In the genomic region with DNA sequence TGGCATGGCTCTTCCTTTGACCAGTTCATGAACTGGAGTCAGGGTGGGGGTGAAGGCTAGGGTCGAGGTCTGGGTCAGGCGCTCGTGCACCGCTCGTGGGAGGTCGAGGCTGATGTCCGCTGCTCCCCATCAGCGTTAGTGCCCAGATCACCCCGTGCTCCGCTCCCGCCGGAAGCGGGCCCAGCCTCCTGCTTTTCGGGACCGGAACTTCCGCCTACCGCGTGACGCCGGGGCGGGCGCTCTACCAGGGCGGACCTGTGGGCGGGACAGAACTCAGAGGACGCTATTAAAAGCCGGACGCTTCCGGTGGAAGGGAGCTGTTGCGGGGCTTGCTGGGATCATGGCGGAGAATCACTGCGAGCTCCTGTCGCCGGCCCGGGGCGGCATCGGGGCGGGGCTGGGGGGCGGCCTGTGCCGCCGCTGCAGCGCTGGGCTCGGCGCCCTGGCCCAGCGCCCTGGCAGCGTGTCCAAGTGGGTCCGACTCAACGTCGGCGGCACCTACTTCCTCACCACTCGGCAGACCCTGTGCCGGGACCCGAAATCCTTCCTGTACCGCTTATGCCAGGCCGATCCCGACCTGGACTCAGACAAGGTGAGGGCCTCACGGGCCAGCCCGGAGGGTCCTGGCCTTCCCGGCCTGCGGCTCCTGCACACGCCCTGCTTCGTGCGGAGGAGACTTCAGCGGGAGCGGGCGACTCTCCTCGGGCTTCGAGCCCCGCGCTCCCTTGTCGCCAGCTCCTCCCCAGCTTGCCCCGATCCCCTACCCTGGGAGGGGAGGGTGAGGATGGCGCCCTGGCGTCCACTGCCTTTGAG, we compare ENCODE assay signal across 1 cellular context.
TF ChIP-seq lines count a peak whose summit lies in the region.

A gene with protein sequence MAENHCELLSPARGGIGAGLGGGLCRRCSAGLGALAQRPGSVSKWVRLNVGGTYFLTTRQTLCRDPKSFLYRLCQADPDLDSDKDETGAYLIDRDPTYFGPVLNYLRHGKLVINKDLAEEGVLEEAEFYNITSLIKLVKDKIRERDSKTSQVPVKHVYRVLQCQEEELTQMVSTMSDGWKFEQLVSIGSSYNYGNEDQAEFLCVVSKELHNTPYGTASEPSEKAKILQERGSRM (plus strand): TSS at position 315 of the 813 bp plus-strand sequence. CDS start 26 bp downstream, at position 341.

TF ChIP-seq in HEK293, 187 proteins besides CTCF, POLR2A, EP300 and RAD21 (continued from another document and continues in another):
- TF ChIP-seq, protein P1, sequence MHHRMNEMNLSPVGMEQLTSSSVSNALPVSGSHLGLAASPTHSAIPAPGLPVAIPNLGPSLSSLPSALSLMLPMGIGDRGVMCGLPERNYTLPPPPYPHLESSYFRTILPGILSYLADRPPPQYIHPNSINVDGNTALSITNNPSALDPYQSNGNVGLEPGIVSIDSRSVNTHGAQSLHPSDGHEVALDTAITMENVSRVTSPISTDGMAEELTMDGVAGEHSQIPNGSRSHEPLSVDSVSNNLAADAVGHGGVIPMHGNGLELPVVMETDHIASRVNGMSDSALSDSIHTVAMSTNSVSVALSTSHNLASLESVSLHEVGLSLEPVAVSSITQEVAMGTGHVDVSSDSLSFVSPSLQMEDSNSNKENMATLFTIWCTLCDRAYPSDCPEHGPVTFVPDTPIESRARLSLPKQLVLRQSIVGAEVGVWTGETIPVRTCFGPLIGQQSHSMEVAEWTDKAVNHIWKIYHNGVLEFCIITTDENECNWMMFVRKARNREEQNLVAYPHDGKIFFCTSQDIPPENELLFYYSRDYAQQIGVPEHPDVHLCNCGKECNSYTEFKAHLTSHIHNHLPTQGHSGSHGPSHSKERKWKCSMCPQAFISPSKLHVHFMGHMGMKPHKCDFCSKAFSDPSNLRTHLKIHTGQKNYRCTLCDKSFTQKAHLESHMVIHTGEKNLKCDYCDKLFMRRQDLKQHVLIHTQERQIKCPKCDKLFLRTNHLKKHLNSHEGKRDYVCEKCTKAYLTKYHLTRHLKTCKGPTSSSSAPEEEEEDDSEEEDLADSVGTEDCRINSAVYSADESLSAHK (tag by site-specific recombination; IDR thresholded peaks at IDR 0.05): peak; percentile 64; the same call in 1 of the 2 replicates
- TF ChIP-seq, protein P2, sequence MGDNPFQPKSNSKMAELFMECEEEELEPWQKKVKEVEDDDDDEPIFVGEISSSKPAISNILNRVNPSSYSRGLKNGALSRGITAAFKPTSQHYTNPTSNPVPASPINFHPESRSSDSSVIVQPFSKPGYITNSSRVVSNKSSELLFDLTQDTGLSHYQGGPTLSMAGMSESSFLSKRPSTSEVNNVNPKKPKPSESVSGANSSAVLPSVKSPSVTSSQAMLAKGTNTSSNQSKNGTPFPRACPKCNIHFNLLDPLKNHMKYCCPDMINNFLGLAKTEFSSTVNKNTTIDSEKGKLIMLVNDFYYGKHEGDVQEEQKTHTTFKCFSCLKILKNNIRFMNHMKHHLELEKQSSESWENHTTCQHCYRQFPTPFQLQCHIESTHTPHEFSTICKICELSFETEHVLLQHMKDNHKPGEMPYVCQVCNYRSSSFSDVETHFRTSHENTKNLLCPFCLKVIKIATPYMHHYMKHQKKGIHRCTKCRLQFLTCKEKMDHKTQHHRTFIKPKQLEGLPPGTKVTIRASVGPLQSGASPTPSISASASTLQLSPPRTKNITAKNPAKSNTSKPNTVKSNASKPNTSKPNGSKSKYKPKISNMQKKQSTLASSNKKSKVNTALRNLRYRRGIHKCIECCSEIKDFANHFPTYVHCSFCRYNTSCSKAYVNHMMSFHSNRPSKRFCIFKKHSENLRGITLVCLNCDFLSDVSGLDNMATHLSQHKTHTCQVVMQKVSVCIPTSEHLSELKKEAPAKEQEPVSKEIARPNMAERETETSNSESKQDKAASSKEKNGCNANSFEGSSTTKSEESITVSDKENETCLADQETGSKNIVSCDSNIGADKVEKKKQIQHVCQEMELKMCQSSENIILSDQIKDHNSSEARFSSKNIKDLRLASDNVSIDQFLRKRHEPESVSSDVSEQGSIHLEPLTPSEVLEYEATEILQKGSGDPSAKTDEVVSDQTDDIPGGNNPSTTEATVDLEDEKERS (tag by site-specific recombination; IDR thresholded peaks at IDR 0.05): no peak
- TF ChIP-seq ZNF133 (tag by site-specific recombination; IDR thresholded peaks at IDR 0.05) (no peak), ZNF670 (tag by site-specific recombination; IDR thresholded peaks at IDR 0.05; ENCODE audit: low read depth) (no peak), MZF1 (tag by site-specific recombination; IDR thresholded peaks at IDR 0.05; ENCODE audit: borderline replicate concordance) (peak; percentile 24; the same call in 1 of the 2 replicates), ZNF555 (tag by site-specific recombination; conservative IDR thresholded peaks at IDR 0.05) (no peak), ZNF776 (tag by site-specific recombination; IDR thresholded peaks at IDR 0.05; ENCODE audit: borderline replicate concordance) (no peak), ZNF501 (tag by site-specific recombination; IDR thresholded peaks at IDR 0.05) (peak; percentile 92), ZFHX2 (tag by site-specific recombination; conservative IDR thresholded peaks at IDR 0.05) (peak; percentile 96), ZBTB7A (tag by site-specific recombination; IDR thresholded peaks at IDR 0.05; ENCODE audit: low read depth) (peak; percentile 79), ZNF16 (tag by site-specific recombination; IDR thresholded peaks at IDR 0.05; ENCODE audit: low read depth) (no peak), GLIS2 (tag by site-specific recombination; IDR thresholded peaks at IDR 0.05) (peak; percentile 42; the same call in 1 of the 2 replicates), HOXC10 (CRISPR knock-in tag; IDR thresholded peaks at IDR 0.05) (no peak), ZNF23 (tag by site-specific recombination; IDR thresholded peaks at IDR 0.05; ENCODE audit: borderline replicate concordance) (no peak), ZNF660 (tag by site-specific recombination; IDR thresholded peaks at IDR 0.05) (peak; percentile 98), ZBTB1 (tag by site-specific recombination; IDR thresholded peaks at IDR 0.05) (peak; percentile 97), ZNF221 (tag by site-specific recombination; IDR thresholded peaks at IDR 0.05; ENCODE audit: borderline replicate concordance) (no peak), REPIN1 (tag by site-specific recombination; IDR thresholded peaks at IDR 0.05; ENCODE audit: low read depth) (no peak), ZFP41 (tag by site-specific recombination; IDR thresholded peaks at IDR 0.05; ENCODE audit: borderline replicate concordance) (no peak), ZSCAN30 (tag by site-specific recombination; IDR thresholded peaks at IDR 0.05) (peak; percentile 96), ZNF521 (tag by site-specific recombination; IDR thresholded peaks at IDR 0.05) (no peak), GFI1B (tag by site-specific recombination; IDR thresholded peaks at IDR 0.05) (peak; percentile 57; the same call in 1 of the 2 replicates), ZNF311 (tag by site-specific recombination; IDR thresholded peaks at IDR 0.05; ENCODE audit: borderline replicate concordance) (no peak), FEZF1 (tag by site-specific recombination; IDR thresholded peaks at IDR 0.05) (peak; percentile 33; the same call in 1 of the 2 replicates), KLF9 (tag by site-specific recombination; IDR thresholded peaks at IDR 0.05; ENCODE audit: low read depth) (peak; percentile 95), ZNF114 (tag by site-specific recombination; IDR thresholded peaks at IDR 0.05) (no peak), ZNF202 (tag by site-specific recombination; IDR thresholded peaks at IDR 0.05; ENCODE audit: borderline replicate concordance) (no peak), ZNF24 (tag by site-specific recombination; IDR thresholded peaks at IDR 0.05) (peak; percentile 92), KLF7 (tag by site-specific recombination; IDR thresholded peaks at IDR 0.05; ENCODE audit: borderline replicate concordance) (peak; percentile 93), ZNF843 (tag by site-specific recombination; IDR thresholded peaks at IDR 0.05) (peak; percentile 57; the same call in 1 of the 2 replicates), ZNF184 (tag by site-specific recombination; IDR thresholded peaks at IDR 0.05) (peak; percentile 35; the same call in 1 of the 2 replicates), KLF10 (tag by site-specific recombination; IDR thresholded peaks at IDR 0.05) (peak; percentile 94), ZNF391 (tag by site-specific recombination; IDR thresholded peaks at IDR 0.05; ENCODE audit: borderline replicate concordance, low read depth) (no peak; the same call in 1 of the 2 replicates), ZNF654 (tag by site-specific recombination; IDR thresholded peaks at IDR 0.05; ENCODE audit: low read depth) (no peak)
- TF ChIP-seq, protein P3, sequence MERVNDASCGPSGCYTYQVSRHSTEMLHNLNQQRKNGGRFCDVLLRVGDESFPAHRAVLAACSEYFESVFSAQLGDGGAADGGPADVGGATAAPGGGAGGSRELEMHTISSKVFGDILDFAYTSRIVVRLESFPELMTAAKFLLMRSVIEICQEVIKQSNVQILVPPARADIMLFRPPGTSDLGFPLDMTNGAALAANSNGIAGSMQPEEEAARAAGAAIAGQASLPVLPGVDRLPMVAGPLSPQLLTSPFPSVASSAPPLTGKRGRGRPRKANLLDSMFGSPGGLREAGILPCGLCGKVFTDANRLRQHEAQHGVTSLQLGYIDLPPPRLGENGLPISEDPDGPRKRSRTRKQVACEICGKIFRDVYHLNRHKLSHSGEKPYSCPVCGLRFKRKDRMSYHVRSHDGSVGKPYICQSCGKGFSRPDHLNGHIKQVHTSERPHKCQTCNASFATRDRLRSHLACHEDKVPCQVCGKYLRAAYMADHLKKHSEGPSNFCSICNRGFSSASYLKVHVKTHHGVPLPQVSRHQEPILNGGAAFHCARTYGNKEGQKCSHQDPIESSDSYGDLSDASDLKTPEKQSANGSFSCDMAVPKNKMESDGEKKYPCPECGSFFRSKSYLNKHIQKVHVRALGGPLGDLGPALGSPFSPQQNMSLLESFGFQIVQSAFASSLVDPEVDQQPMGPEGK (tag by site-specific recombination; IDR thresholded peaks at IDR 0.05): peak; percentile 71; the same call in 1 of the 2 replicates
- TF ChIP-seq, protein P4, sequence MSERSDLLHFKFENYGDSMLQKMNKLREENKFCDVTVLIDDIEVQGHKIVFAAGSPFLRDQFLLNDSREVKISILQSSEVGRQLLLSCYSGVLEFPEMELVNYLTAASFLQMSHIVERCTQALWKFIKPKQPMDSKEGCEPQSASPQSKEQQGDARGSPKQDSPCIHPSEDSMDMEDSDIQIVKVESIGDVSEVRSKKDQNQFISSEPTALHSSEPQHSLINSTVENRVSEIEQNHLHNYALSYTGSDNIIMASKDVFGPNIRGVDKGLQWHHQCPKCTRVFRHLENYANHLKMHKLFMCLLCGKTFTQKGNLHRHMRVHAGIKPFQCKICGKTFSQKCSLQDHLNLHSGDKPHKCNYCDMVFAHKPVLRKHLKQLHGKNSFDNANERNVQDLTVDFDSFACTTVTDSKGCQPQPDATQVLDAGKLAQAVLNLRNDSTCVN (tag by site-specific recombination; optimal IDR thresholded peaks at IDR 0.05): peak; percentile 64
- TF ChIP-seq, protein P5, sequence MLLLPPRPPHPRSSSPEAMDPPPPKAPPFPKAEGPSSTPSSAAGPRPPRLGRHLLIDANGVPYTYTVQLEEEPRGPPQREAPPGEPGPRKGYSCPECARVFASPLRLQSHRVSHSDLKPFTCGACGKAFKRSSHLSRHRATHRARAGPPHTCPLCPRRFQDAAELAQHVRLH (tag by site-specific recombination; IDR thresholded peaks at IDR 0.05): peak; percentile 100
- TF ChIP-seq, protein P6, sequence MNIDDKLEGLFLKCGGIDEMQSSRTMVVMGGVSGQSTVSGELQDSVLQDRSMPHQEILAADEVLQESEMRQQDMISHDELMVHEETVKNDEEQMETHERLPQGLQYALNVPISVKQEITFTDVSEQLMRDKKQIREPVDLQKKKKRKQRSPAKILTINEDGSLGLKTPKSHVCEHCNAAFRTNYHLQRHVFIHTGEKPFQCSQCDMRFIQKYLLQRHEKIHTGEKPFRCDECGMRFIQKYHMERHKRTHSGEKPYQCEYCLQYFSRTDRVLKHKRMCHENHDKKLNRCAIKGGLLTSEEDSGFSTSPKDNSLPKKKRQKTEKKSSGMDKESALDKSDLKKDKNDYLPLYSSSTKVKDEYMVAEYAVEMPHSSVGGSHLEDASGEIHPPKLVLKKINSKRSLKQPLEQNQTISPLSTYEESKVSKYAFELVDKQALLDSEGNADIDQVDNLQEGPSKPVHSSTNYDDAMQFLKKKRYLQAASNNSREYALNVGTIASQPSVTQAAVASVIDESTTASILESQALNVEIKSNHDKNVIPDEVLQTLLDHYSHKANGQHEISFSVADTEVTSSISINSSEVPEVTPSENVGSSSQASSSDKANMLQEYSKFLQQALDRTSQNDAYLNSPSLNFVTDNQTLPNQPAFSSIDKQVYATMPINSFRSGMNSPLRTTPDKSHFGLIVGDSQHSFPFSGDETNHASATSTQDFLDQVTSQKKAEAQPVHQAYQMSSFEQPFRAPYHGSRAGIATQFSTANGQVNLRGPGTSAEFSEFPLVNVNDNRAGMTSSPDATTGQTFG (tag by site-specific recombination; IDR thresholded peaks at IDR 0.05; ENCODE audit: borderline replicate concordance): no peak; the same call in 1 of the 2 replicates
- TF ChIP-seq, protein P7, sequence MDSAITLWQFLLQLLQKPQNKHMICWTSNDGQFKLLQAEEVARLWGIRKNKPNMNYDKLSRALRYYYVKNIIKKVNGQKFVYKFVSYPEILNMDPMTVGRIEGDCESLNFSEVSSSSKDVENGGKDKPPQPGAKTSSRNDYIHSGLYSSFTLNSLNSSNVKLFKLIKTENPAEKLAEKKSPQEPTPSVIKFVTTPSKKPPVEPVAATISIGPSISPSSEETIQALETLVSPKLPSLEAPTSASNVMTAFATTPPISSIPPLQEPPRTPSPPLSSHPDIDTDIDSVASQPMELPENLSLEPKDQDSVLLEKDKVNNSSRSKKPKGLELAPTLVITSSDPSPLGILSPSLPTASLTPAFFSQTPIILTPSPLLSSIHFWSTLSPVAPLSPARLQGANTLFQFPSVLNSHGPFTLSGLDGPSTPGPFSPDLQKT (IDR thresholded peaks at IDR 0.05; ENCODE audit: borderline replicate concordance, low read depth, low read length): peak; percentile 60; the same call in 1 of the 2 replicates
- TF ChIP-seq, protein P8, sequence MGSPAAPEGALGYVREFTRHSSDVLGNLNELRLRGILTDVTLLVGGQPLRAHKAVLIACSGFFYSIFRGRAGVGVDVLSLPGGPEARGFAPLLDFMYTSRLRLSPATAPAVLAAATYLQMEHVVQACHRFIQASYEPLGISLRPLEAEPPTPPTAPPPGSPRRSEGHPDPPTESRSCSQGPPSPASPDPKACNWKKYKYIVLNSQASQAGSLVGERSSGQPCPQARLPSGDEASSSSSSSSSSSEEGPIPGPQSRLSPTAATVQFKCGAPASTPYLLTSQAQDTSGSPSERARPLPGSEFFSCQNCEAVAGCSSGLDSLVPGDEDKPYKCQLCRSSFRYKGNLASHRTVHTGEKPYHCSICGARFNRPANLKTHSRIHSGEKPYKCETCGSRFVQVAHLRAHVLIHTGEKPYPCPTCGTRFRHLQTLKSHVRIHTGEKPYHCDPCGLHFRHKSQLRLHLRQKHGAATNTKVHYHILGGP (tag by site-specific recombination; IDR thresholded peaks at IDR 0.05): 0 out of 2 replicates have a peak, but pooled peaks have one; percentile 7
- TF ChIP-seq, protein P9, sequence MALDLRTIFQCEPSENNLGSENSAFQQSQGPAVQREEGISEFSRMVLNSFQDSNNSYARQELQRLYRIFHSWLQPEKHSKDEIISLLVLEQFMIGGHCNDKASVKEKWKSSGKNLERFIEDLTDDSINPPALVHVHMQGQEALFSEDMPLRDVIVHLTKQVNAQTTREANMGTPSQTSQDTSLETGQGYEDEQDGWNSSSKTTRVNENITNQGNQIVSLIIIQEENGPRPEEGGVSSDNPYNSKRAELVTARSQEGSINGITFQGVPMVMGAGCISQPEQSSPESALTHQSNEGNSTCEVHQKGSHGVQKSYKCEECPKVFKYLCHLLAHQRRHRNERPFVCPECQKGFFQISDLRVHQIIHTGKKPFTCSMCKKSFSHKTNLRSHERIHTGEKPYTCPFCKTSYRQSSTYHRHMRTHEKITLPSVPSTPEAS (tag by site-specific recombination; IDR thresholded peaks at IDR 0.05): peak; percentile 60
